8 cellular contexts compared by ENCODE assay signal in genomic region chr20:25247666-25248500, GRCh38. TPM values are rescaled to one million over a fixed set of nuclear protein-coding genes. Genes with fewer than 3 reads are reported as not detected.
A peak's percentile ranks its signal among the peaks of the same experiment; 100 is the strongest.
DNase-seq lines count a peak whose midpoint lies in the region; ATAC-seq and TF ChIP-seq lines count a peak whose summit lies in the region.

PYGB (plus strand) TSS chr20:25248085; CDS start chr20:25248179, 94 bp downstream.

- H3K4me1 ChIP-seq in adipocyte (ENCODE audit: control insufficient read depth, insufficient read depth, low read length) (peaks cover 61% of the 10 kb centered on the region), trophoblast cell (ENCODE audit: control insufficient read depth in 1 of 2, insufficient read depth in 2 of 2, low read length in 2 of 2) (peaks cover 7% of the 10 kb centered on the region in 2 experiments)

- no peak for TF ChIP-seq CTCF in GM12875 (IDR thresholded peaks at IDR 0.05; ENCODE audit: borderline replicate concordance, insufficient read depth, low read depth, low read length)
- no peak for TF ChIP-seq CTCF in type B pancreatic cell (conservative IDR thresholded peaks at IDR 0.05)

- H3K4me3 ChIP-seq in GM12875 (ENCODE audit: low read depth, low read length) (peak within 1 kb of the TSS; percentile 71), adipocyte (ENCODE audit: low read length) (peak within 1 kb of the TSS; percentile 93), trophoblast cell (ENCODE audit: low read depth, low read length) (peak within 1 kb of the TSS; percentile 88)

- H3K4me3 Mint-ChIP-seq in T-cell, result peak within 1 kb of the TSS; percentile 92 to 96 (median 92)
- peak within 1 kb of the TSS; percentile 95 for H3K4me3 Mint-ChIP-seq in type B pancreatic cell

- H3K9me3 ChIP-seq in adipocyte (ENCODE audit: control insufficient read depth, low read length), result no peaks in the 10 kb centered on the region
- H3K9me3 ChIP-seq in trophoblast cell (ENCODE audit: insufficient read depth, low read depth, low read length), result no peaks in the 10 kb centered on the region

- H2BK12ac ChIP-seq in trophoblast cell (ENCODE audit: low read length), result peak within 1 kb of the TSS; percentile 1

- H3K23ac ChIP-seq in trophoblast cell (ENCODE audit: low read length), result no peak within 1 kb of the TSS

- H2BK5ac ChIP-seq in trophoblast cell (ENCODE audit: low read depth, low read length, poor library complexity), result peak within 1 kb of the TSS; percentile 70

- peak within 1 kb of the TSS; percentile 81 to 87 for H3K27ac Mint-ChIP-seq in T-cell
- peak within 1 kb of the TSS; percentile 81 for H3K27ac Mint-ChIP-seq in type B pancreatic cell

- peak within 1 kb of the TSS; percentile 87 for H2BK120ac ChIP-seq in trophoblast cell (ENCODE audit: insufficient read depth, low read length, poor library complexity)

- intact Hi-C loops in cardiac septum (cut with DNase I), result loop anchor here (1.0 to 10.0 kb wide), 5 partner anchors 21 to 253 kb away; partner anchors contain the start of genes ABHD12 and ACSS1

- H3K79me2 ChIP-seq in trophoblast cell (ENCODE audit: control insufficient read depth, insufficient read depth, low read length, poor library complexity), result peaks cover 9% of the 10 kb centered on the region

- H2AFZ ChIP-seq in trophoblast cell (ENCODE audit: insufficient read depth, low read length, poor library complexity), result peak within 1 kb of the TSS; percentile 61

- H3K36me3 Mint-ChIP-seq in T-cell (no peaks in the 10 kb centered on the region), type B pancreatic cell (no peaks in the 10 kb centered on the region)

- peak within 1 kb of the TSS; percentile 88 for H3K18ac ChIP-seq in trophoblast cell (ENCODE audit: low read length)

- peak within 1 kb of the TSS; percentile 97 for H3K4me2 ChIP-seq in trophoblast cell (ENCODE audit: low read length)

- peak within 1 kb of the TSS; percentile 6 for H3K4ac ChIP-seq in trophoblast cell (ENCODE audit: low read depth, low read length)

- H4K12ac ChIP-seq in trophoblast cell (ENCODE audit: low read depth, low read length), result peak within 1 kb of the TSS; percentile 89

- peak within 1 kb of the TSS; percentile 78 for H3K27ac ChIP-seq in trophoblast cell (ENCODE audit: low read depth, low read length)

- peaks cover 9% of the 10 kb centered on the region for H3K79me1 ChIP-seq in trophoblast cell (ENCODE audit: low read length)

- POLR2A ChIA-PET in T-cell (lab: Charles Lee), result interaction anchor here in 1 of 2 donors (0.5 kb wide), 1 partner anchor 166 kb away, joined by 9 read pairs; no protein-coding TSS in a partner anchor

- peaks cover 44 to 52% (median 50%) of the 10 kb centered on the region in 3 donors for H3K4me1 Mint-ChIP-seq in T-cell
- H3K4me1 Mint-ChIP-seq in type B pancreatic cell (ENCODE audit: unreplicated experiment), result peaks cover 31% of the 10 kb centered on the region

- CTCF ChIA-PET in T-cell (lab: Charles Lee), result interaction anchor here in 1 of 2 donors (1.0 to 1.5 kb wide), 4 partner anchors 13 to 254 kb away, joined by 3 to 4 read pairs (median 4); partner anchors contain the start of gene GINS1

- peak within 1 kb of the TSS; percentile 54 for H4K91ac ChIP-seq in trophoblast cell (ENCODE audit: low read depth, low read length)

- ATAC-seq in HG02642 (IDR thresholded peaks at IDR 0.05; ENCODE audit: poor library complexity, unreplicated experiment) (peak; percentile 70), T-cell (replicated peaks in 1 of 4) (peak; percentile 85 to 91 (median 86))

- H3K27me3 ChIP-seq in adipocyte (replicated peaks; ENCODE audit: control insufficient read depth, insufficient read depth, low read length) (no peaks in the 10 kb centered on the region), trophoblast cell (ENCODE audit: insufficient read depth, low read length) (no peaks in the 10 kb centered on the region)

- H3K14ac ChIP-seq in trophoblast cell (ENCODE audit: low read length), result peak within 1 kb of the TSS; percentile 79

- WGBS in trophoblast cell (ENCODE audit: extremely low coverage, insufficient coverage, insufficient read length), result no CpG with 5 or more reads among the region's 105 CpGs

- H2AK5ac ChIP-seq in trophoblast cell (ENCODE audit: low read length), result no peak within 1 kb of the TSS

- DNase-seq in NCI-H1105 (lab: John Stamatoyannopoulos, UW), result peak; percentile 62
- DNase-seq in T-cell, result peak; percentile 34 to 78 (median 60)
- peak; percentile 91 for DNase-seq in adipocyte (ENCODE audit: low read depth)
- DNase-seq in cardiac septum (ENCODE audit: low spot score), result peak; percentile 91
- DNase-seq in trophoblast cell, result peak; percentile 48 to 76
- peak; percentile 85 for DNase-seq in type B pancreatic cell (ENCODE audit: extremely low spot score, unreplicated experiment)

- no peaks in the 10 kb centered on the region for H3K27me3 Mint-ChIP-seq in T-cell
- H3K27me3 Mint-ChIP-seq in type B pancreatic cell, result peaks cover 12% of the 10 kb centered on the region

- H3K9me3 Mint-ChIP-seq in T-cell (no peaks in the 10 kb centered on the region), type B pancreatic cell (no peaks in the 10 kb centered on the region)

- H3K36me3 ChIP-seq in adipocyte (ENCODE audit: control insufficient read depth, insufficient read depth, low read length, severe bottlenecking), result no peaks in the 10 kb centered on the region
- H3K36me3 ChIP-seq in trophoblast cell (ENCODE audit: control insufficient read depth in 1 of 2, insufficient read depth in 2 of 2, low read length in 2 of 2), result peaks cover 3 to 4% of the 10 kb centered on the region in 2 experiments

- H4K8ac ChIP-seq in trophoblast cell (ENCODE audit: low read depth, low read length), result peak within 1 kb of the TSS; percentile 90

- H3K9ac ChIP-seq in adipocyte (ENCODE audit: low read length) (peak within 1 kb of the TSS; percentile 91), trophoblast cell (ENCODE audit: low read length) (peak within 1 kb of the TSS; percentile 64)

RNA-seq across cellular contexts. Expression of gene PYGB, which starts in this region (rescaled TPM):
- total RNA-seq in T-cell (10 to 100 TPM; 29.7 to 53.4 (median 36.5) TPM), cardiac septum (386 TPM), type B pancreatic cell (ENCODE audit: low replicate concordance) (39.3 and 52.2 TPM in 2 replicates)
- 21.3 and 22.0 TPM in 2 replicates for polyA plus RNA-seq in trophoblast cell (2013)

Comparison
In these comparisons a context has a peak if more than half of its experiments do, and no peak if none do; other contexts are left out.
1. Peak in every context shown above with its lines: DNase-seq, ATAC-seq, H3K4me3 ChIP-seq and H3K27ac ChIP-seq.